Comparison of ENCODE assay signal across 8 cellular contexts in the genomic region with DNA sequence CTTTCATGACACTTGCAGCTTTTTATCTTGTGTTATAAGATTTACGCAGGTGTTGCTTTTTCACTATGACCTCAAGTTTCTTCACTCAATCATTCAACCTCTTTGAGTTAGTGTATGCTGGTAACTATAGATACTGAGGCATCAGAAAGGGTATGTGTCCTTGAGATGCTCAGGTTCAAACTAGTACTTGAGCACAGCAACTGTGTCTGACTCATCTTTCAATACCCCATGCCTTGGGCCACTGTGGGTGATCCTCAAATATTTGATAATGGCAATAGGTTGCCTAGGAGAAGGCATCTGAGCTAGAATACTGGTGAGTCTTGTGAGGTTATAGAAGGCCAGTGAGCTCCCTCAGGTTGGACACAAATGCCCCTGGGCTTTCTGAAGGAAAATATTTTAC.
"Had no signal": no experiment of that assay in that cellular context is flagged by ENCODE, and none has a peak within 500 bp of the region (broad histone marks: within the 10 kb centered on the region; RNA-seq: fewer than 3 reads in every experiment).

No MANE protein-coding gene starts in this region.

- H3K36me3 ChIP-seq: HAP-1 had no signal

- DNase-seq: GM23248, GOT3, H7, HFFc6, IMR-90 had no signal

- H3K9me3 ChIP-seq: HAP-1 had no signal

- H3K4me3 ChIP-seq: GM23248, HAP-1, K562 had no signal

- H3K9ac ChIP-seq: GM23248 had no signal

- H3K4me1 ChIP-seq: HAP-1 had no signal

- FAIRE-seq: HTR-8/SVneo, K562 had no signal

- H2AFZ ChIP-seq: GM23248 had no signal

- H3K27ac ChIP-seq: GM23248 had no signal
